19 cellular contexts compared by ENCODE assay signal in the genomic region with DNA sequence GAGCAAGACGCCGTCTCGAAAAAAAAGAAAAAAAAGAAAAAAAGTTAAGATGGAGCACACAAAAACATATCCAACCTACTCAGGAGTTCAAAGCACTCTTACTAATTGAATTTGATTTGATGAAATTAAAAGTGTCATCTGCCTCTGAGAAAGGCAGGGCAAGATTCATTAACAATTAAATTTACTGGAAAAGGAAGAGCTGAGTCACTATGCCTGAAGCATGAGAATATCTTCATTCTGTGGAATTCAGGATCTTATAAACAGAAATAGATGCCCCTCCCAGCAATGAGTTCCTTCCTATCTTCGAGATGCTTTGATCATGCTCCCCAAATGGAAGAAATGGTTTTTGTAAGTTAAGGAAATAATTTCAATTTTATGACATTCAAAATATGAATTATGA.
"Had no signal": no experiment of that assay in that cellular context is flagged by ENCODE, and none has a peak within 500 bp of the region (broad histone marks: within the 10 kb centered on the region; RNA-seq: fewer than 3 reads in every experiment).

No MANE protein-coding gene starts in this region.

- H3K27ac ChIP-seq: coronary artery, epithelial cell of prostate, neutrophil had no signal

- H3K4me3 ChIP-seq: coronary artery, mucosa of descending colon had no signal

- H3K9me3 Mint-ChIP-seq: activated CD4-positive, alpha-beta T cell treated with anti-CD3 and anti-CD28 coated beads, Interleukin-2, amount 10 ng/mL, durations not matched to agents 24 days and 14 days; activated naive CD8-positive, alpha-beta T cell treated with anti-CD3 and anti-CD28 coated beads, Interleukin-2, amount 50 U/mL, for 24 hours; stimulated activated memory B cell treated with anti-CD40 and anti-IgM and Interleukin-4, amounts not matched to agents 10 μg/mL and 1 μg/mL and 100 μg/mL, for 72 hours; T-helper 1 cell treated with Interleukin-12 subunit alpha and Interleukin-12 subunit beta and Interleukin-4 antibody, amounts not matched to agents 30 μg/mL and 1 μg/mL, for 36 hours; WTC11 had no signal

- H3K4me1 Mint-ChIP-seq: activated CD4-positive, alpha-beta T cell treated with anti-CD3 and anti-CD28 coated beads, Interleukin-2, amount 10 ng/mL, durations not matched to agents 24 days and 14 days; activated naive CD8-positive, alpha-beta T cell treated with anti-CD3 and anti-CD28 coated beads, Interleukin-2, amount 50 U/mL, for 24 hours; immature natural killer cell; naive thymus-derived CD8-positive, alpha-beta T cell; stimulated activated memory B cell treated with anti-CD40 and anti-IgM and Interleukin-4, amounts not matched to agents 10 μg/mL and 1 μg/mL and 100 μg/mL, for 72 hours had no signal

- ATAC-seq: activated naive CD8-positive, alpha-beta T cell treated with anti-CD3 and anti-CD28 coated beads, Interleukin-2, amount 50 U/mL, for 24 hours; left colon; mucosa of descending colon; naive thymus-derived CD8-positive, alpha-beta T cell; right cardiac atrium; stimulated activated memory B cell treated with anti-CD40 and anti-IgM and Interleukin-4, amounts not matched to agents 10 μg/mL and 1 μg/mL and 100 μg/mL, for 72 hours; WTC11 had no signal

- H3K36me3 ChIP-seq: neutrophil had no signal

- H3K36me3 Mint-ChIP-seq: immature natural killer cell; naive thymus-derived CD8-positive, alpha-beta T cell; stimulated activated memory B cell treated with anti-CD40 and anti-IgM and Interleukin-4, amounts not matched to agents 10 μg/mL and 1 μg/mL and 100 μg/mL, for 72 hours; WTC11 had no signal

- DNase-seq: activated CD4-positive, alpha-beta T cell treated with anti-CD3 and anti-CD28 coated beads, Interleukin-2, amount 10 ng/mL, durations not matched to agents 24 days and 14 days; activated CD8-positive, alpha-beta memory T cell treated with anti-CD3 and anti-CD28 coated beads for 24 hours; activated naive CD4-positive, alpha-beta T cell treated with Interleukin-2 at 50 U/mL for 16 hours; activated naive CD8-positive, alpha-beta T cell treated with anti-CD3 and anti-CD28 coated beads, Interleukin-2, amount 50 U/mL, for 24 hours; caudate nucleus; effector CD8-positive, alpha-beta T cell; immature natural killer cell; left colon; mammary epithelial cell; mucosa of descending colon; naive thymus-derived CD8-positive, alpha-beta T cell; right cardiac atrium; trophoblast cell had no signal

- H3K27me3 ChIP-seq: neutrophil had no signal

- H3K9me3 ChIP-seq: mucosa of descending colon, neutrophil had no signal

- H3K27ac Mint-ChIP-seq: activated CD4-positive, alpha-beta T cell treated with anti-CD3 and anti-CD28 coated beads, Interleukin-2, amount 10 ng/mL, durations not matched to agents 24 days and 14 days; activated naive CD8-positive, alpha-beta T cell treated with anti-CD3 and anti-CD28 coated beads, Interleukin-2, amount 50 U/mL, for 24 hours; immature natural killer cell; naive thymus-derived CD8-positive, alpha-beta T cell; stimulated activated memory B cell treated with anti-CD40 and anti-IgM and Interleukin-4, amounts not matched to agents 10 μg/mL and 1 μg/mL and 100 μg/mL, for 72 hours; T-helper 1 cell treated with Interleukin-12 subunit alpha and Interleukin-12 subunit beta and Interleukin-4 antibody, amounts not matched to agents 30 μg/mL and 1 μg/mL, for 36 hours; WTC11 had no signal

- H3K27me3 Mint-ChIP-seq: activated CD4-positive, alpha-beta T cell treated with anti-CD3 and anti-CD28 coated beads, Interleukin-2, amount 10 ng/mL, durations not matched to agents 24 days and 14 days had no signal

- H3K4me3 Mint-ChIP-seq: activated CD4-positive, alpha-beta T cell treated with anti-CD3 and anti-CD28 coated beads, Interleukin-2, amount 10 ng/mL, durations not matched to agents 24 days and 14 days; activated naive CD8-positive, alpha-beta T cell treated with anti-CD3 and anti-CD28 coated beads, Interleukin-2, amount 50 U/mL, for 24 hours; immature natural killer cell; naive thymus-derived CD8-positive, alpha-beta T cell; stimulated activated memory B cell treated with anti-CD40 and anti-IgM and Interleukin-4, amounts not matched to agents 10 μg/mL and 1 μg/mL and 100 μg/mL, for 72 hours; T-helper 1 cell treated with Interleukin-12 subunit alpha and Interleukin-12 subunit beta and Interleukin-4 antibody, amounts not matched to agents 30 μg/mL and 1 μg/mL, for 36 hours; WTC11 had no signal
